In genomic region chr11:8206251-8207079, GRCh38 we compare ENCODE assay signal across 9 cellular contexts. TPM values are rescaled to one million over a fixed set of nuclear protein-coding genes. Genes with fewer than 3 reads are reported as not detected.
DNase-seq lines count a peak whose midpoint lies in the region; ATAC-seq, FAIRE-seq and TF ChIP-seq lines count a peak whose summit lies in the region.
"Had no signal": no experiment of that assay in that cellular context is flagged by ENCODE, and none has a peak within 500 bp of the region (broad histone marks: within the 10 kb centered on the region; RNA-seq: fewer than 3 reads in every experiment).

No MANE protein-coding gene starts in this region.

- peaks cover 29 to 46% of the 10 kb centered on the region in 2 donors for H3K27me3 Mint-ChIP-seq in CD8-positive, alpha-beta memory T cell

- TF ChIP-seq CTCF in adrenal gland (IDR thresholded peaks at IDR 0.05) (no peak), stomach (IDR thresholded peaks at IDR 0.05) (no peak)

- H3K36me3 Mint-ChIP-seq in CD8-positive, alpha-beta memory T cell, result no peaks in the 10 kb centered on the region

- CTCF ChIA-PET in CD8-positive, alpha-beta memory T cell (lab: Charles Lee), result no interaction called here

- H3K27ac Mint-ChIP-seq in CD8-positive, alpha-beta memory T cell, result no peak overlapping the region

- peaks cover 0 to 6% (median 0%) of the 10 kb centered on the region in 5 donors for H3K9me3 Mint-ChIP-seq in CD8-positive, alpha-beta memory T cell

- no peak for FAIRE-seq in H54 (lab: Jason Lieb, UNC)

- peak; percentile 82 for DNase-seq in NCI-H1436 treated with DMSO at 0.1 percent for 48 hours (lab: John Stamatoyannopoulos, UW)
- peak in 6 of 7 donors; percentile 29 to 70 (median 40) for DNase-seq in adrenal gland
- peak; percentile 78 for DNase-seq in stomach
- no peak for DNase-seq in H54 (ENCODE audit: insufficient read length, low spot score)
- no peak for DNase-seq in NCI-H526 treated with DMSO at 0.1 percent for 48 hours (lab: John Stamatoyannopoulos, UW)
- DNase-seq in CD8-positive, alpha-beta memory T cell, result no peak
- DNase-seq: NCI-H82 had no signal

- WGBS in adrenal gland, 4 donors, result 39 to 65% (median 48%) methylated on average over 23 to 31 of the region's 31 CpGs
- WGBS in stomach, 5 donors, result 9 to 25% (median 18%) methylated on average over 21 to 31 of the region's 31 CpGs

- H3K36me3 ChIP-seq in adrenal gland (replicated peaks in 1 of 2), result no peaks in the 10 kb centered on the region
- no peaks in the 10 kb centered on the region for H3K36me3 ChIP-seq in stomach
- H3K36me3 ChIP-seq in CD8-positive, alpha-beta memory T cell (ENCODE audit: insufficient read depth, low read length), result no peaks in the 10 kb centered on the region

- H3K4me1 Mint-ChIP-seq in CD8-positive, alpha-beta memory T cell, result peaks cover 2 to 12% (median 8%) of the 10 kb centered on the region in 3 donors

- POLR2A ChIA-PET in CD8-positive, alpha-beta memory T cell (lab: Charles Lee), result no interaction called here

- H3K27ac ChIP-seq in adrenal gland, result peak overlapping the region in 3 of 5 donors; percentile 13 to 80 (median 54)
- peak overlapping the region; percentile 73 for H3K27ac ChIP-seq in layer of hippocampus (ENCODE audit: low read depth, low read length)
- peak overlapping the region in 4 of 5 donors; percentile 52 to 69 (median 58) for H3K27ac ChIP-seq in stomach
- H3K27ac ChIP-seq in CD8-positive, alpha-beta memory T cell (ENCODE audit: low read depth, low read length), result no peak overlapping the region

- ATAC-seq in HG03025 (IDR thresholded peaks at IDR 0.05; ENCODE audit: low FRiP score, unreplicated experiment), result no peak

- H3K4me3 ChIP-seq in adrenal gland, result no peak overlapping the region
- H3K4me3 ChIP-seq in stomach, result peak overlapping the region in 1 of 4 donors; percentile 6
- H3K4me3 ChIP-seq in CD8-positive, alpha-beta memory T cell (ENCODE audit: low read length), result no peak overlapping the region

- no peak for TF ChIP-seq POLR2A in adrenal gland (IDR thresholded peaks at IDR 0.05)
- TF ChIP-seq POLR2A in stomach (IDR thresholded peaks at IDR 0.05), result no peak
- no peak for TF ChIP-seq POLR2A in H54 (IDR thresholded peaks at IDR 0.05; ENCODE audit: low read depth, low read length)

- intact Hi-C loops in adrenal gland (cut with DNase I), result no loop called here
- intact Hi-C loops in stomach (cut with DNase I; ENCODE audit: low total_unique reads), result no loop called here

- peak overlapping the region in 2 of 7 donors; percentile 15 to 80 for H3K4me3 Mint-ChIP-seq in CD8-positive, alpha-beta memory T cell

- no peaks in the 10 kb centered on the region for H3K4me1 ChIP-seq in adrenal gland (replicated peaks in 1 of 2)
- peaks cover 5 to 24% (median 13%) of the 10 kb centered on the region in 4 donors for H3K4me1 ChIP-seq in stomach
- H3K4me1 ChIP-seq in CD8-positive, alpha-beta memory T cell (ENCODE audit: insufficient read depth, low read length), result no peaks in the 10 kb centered on the region

- peaks cover 4% of the 10 kb centered on the region for H3K27me3 ChIP-seq in adrenal gland
- no peaks in the 10 kb centered on the region for H3K27me3 ChIP-seq in layer of hippocampus (ENCODE audit: control insufficient read depth, insufficient read depth, low read length)
- peaks cover 0 to 45% (median 9%) of the 10 kb centered on the region in 3 donors for H3K27me3 ChIP-seq in stomach
- no peaks in the 10 kb centered on the region for H3K27me3 ChIP-seq in CD8-positive, alpha-beta memory T cell (ENCODE audit: insufficient read depth, low read length, poor library complexity, severe bottlenecking)

- H3K9me3 ChIP-seq in adrenal gland (replicated peaks in 1 of 3) (no peaks in the 10 kb centered on the region), stomach (no peaks in the 10 kb centered on the region)
- H3K9me3 ChIP-seq in CD8-positive, alpha-beta memory T cell (ENCODE audit: low read length), result no peaks in the 10 kb centered on the region

- no peak for TF ChIP-seq EP300 in stomach (IDR thresholded peaks at IDR 0.05)

RNA-seq across cellular contexts. Expression of gene RIC3, which starts 37.6 kb away (rescaled TPM):
- 10 to 100 TPM; 11.0 to 39.6 (median 26.8) TPM for total RNA-seq in adrenal gland
- polyA plus RNA-seq in adrenal gland, result 10 to 100 TPM; 31.2 to 45.5 (median 36.5) TPM
- total RNA-seq in stomach, result 10 to 100 TPM in 4 of 5 donors, not detected in 1; 13.4 to 29.5 (median 16.7) TPM
- 10 to 100 TPM in 1 of 3 donors, 1 to 10 TPM in 2; 1.1 to 13.1 (median 2.3) TPM for polyA plus RNA-seq in stomach
- total RNA-seq in CD8-positive, alpha-beta memory T cell, result 10 to 100 TPM in 1 of 2 experiments, 1 to 10 TPM in 1; 9.4 to 11.8 TPM
- polyA plus RNA-seq in CD8-positive, alpha-beta memory T cell, result 1.5 TPM

RNA-seq across cellular contexts. Expression of gene LMO1, which starts 57.2 kb away (rescaled TPM):
- total RNA-seq in adrenal gland (1 to 10 TPM in 2 of 8 donors, not detected in 6; 1.1 to 2.5 TPM), stomach (not detected)
- polyA plus RNA-seq in adrenal gland (1 to 10 TPM in 1 of 3 donors, under 1 TPM in 2; 0.22 to 1.6 (median 0.61) TPM), stomach (under 1 TPM in 1 of 3 donors, not detected in 2; 0.65 TPM)
- not detected for total RNA-seq in CD8-positive, alpha-beta memory T cell
- 0.29 TPM for polyA plus RNA-seq in CD8-positive, alpha-beta memory T cell

Comparison
In these comparisons a context has a peak if more than half of its experiments do, and no peak if none do; other contexts are left out.
1. DNase-seq: peak in NCI-H1436 treated with DMSO at 0.1 percent for 48 hours (single experiment), adrenal gland (6 of 7) and stomach (single experiment); none in H54 (single experiment), NCI-H526 treated with DMSO at 0.1 percent for 48 hours (single experiment) and CD8-positive, alpha-beta memory T cell (0 of 5).